ENCODE assay signal across 18 cellular contexts in genomic region chr7:131488361-131488760, GRCh38.
DNase-seq lines count a peak whose midpoint lies in the region; ATAC-seq and TF ChIP-seq lines count a peak whose summit lies in the region.
"Had no signal": no experiment of that assay in that cellular context is flagged by ENCODE, and none has a peak within 500 bp of the region (broad histone marks: within the 10 kb centered on the region; RNA-seq: fewer than 3 reads in every experiment).

No MANE protein-coding gene starts in this region.

- H3K4me1 ChIP-seq in CD8-positive, alpha-beta T cell (ENCODE audit: insufficient read depth, low read length): no peaks in the 10 kb centered on the region
- H3K4me1 ChIP-seq in parathyroid adenoma: no peaks in the 10 kb centered on the region
- H3K4me1 ChIP-seq: Peyer's patch had no signal

- no peaks in the 10 kb centered on the region for H3K9me3 ChIP-seq in CD8-positive, alpha-beta T cell (ENCODE audit: low read length)
- no peaks in the 10 kb centered on the region for H3K9me3 ChIP-seq in parathyroid adenoma (ENCODE audit: control insufficient read depth, low read length)
- H3K9me3 ChIP-seq: esophagus muscularis mucosa, Peyer's patch, thoracic aorta had no signal

- no peaks in the 10 kb centered on the region for H3K9me3 Mint-ChIP-seq in CD8-positive, alpha-beta T cell
- H3K9me3 Mint-ChIP-seq in natural killer cell treated with Interleukin-12 subunit alpha and Interleukin-12 subunit beta and Interleukin-15 and Interleukin-18, amount 100 ng/mL, for 72 hours: no peaks in the 10 kb centered on the region
- H3K9me3 Mint-ChIP-seq: central memory CD8-positive, alpha-beta T cell had no signal

- H3K27me3 Mint-ChIP-seq in CD8-positive, alpha-beta T cell (ENCODE audit: low read depth): no peaks in the 10 kb centered on the region
- no peaks in the 10 kb centered on the region for H3K27me3 Mint-ChIP-seq in natural killer cell treated with Interleukin-12 subunit alpha and Interleukin-12 subunit beta and Interleukin-15 and Interleukin-18, amount 100 ng/mL, for 72 hours
- H3K27me3 Mint-ChIP-seq: central memory CD8-positive, alpha-beta T cell had no signal

- H3K36me3 Mint-ChIP-seq in CD8-positive, alpha-beta T cell: peaks cover 34% of the 10 kb centered on the region
- peaks cover 4% of the 10 kb centered on the region for H3K36me3 Mint-ChIP-seq in natural killer cell treated with Interleukin-12 subunit alpha and Interleukin-12 subunit beta and Interleukin-15 and Interleukin-18, amount 100 ng/mL, for 72 hours

- intact Hi-C loops in CD8-positive, alpha-beta T cell (cut with DNase I, micrococcal nuclease): no loop called here

- DNase-seq in CD8-positive, alpha-beta T cell: no peak
- DNase-seq in LHCN-M2 (ENCODE audit: low read depth) (peak; percentile 20), choroid plexus epithelial cell (ENCODE audit: low read depth) (peak; percentile 50), retina (no peak)
- DNase-seq in natural killer cell treated with Interleukin-12 subunit alpha and Interleukin-12 subunit beta and Interleukin-15 and Interleukin-18, amount 100 ng/mL, for 72 hours (ENCODE audit: low spot score): no peak
- DNase-seq: activated CD4-positive, alpha-beta T cell treated with anti-CD3 and anti-CD28 coated beads, Interleukin-2, amount 50 U/mL, for 48 hours; activated gamma-delta T cell treated with Interleukin-2 at 50 U/mL for 16 hours; NCI-H1092 treated with DMSO at 0.1 percent for 48 hours; NCI-H510A; Peyer's patch had no signal

- H3K4me3 ChIP-seq in CD8-positive, alpha-beta T cell (ENCODE audit: low read depth, low read length): no peak overlapping the region
- no peak overlapping the region for H3K4me3 ChIP-seq in choroid plexus epithelial cell (ENCODE audit: low read depth, low read length)
- no peak overlapping the region for H3K4me3 ChIP-seq in parathyroid adenoma (ENCODE audit: low read depth, low read length)
- H3K4me3 ChIP-seq: esophagus muscularis mucosa, GM12878, Peyer's patch, skin epidermis, thoracic aorta had no signal

- H3K27ac Mint-ChIP-seq in CD8-positive, alpha-beta T cell: no peak overlapping the region
- H3K27ac Mint-ChIP-seq in natural killer cell treated with Interleukin-12 subunit alpha and Interleukin-12 subunit beta and Interleukin-15 and Interleukin-18, amount 100 ng/mL, for 72 hours: no peak overlapping the region

- no peak overlapping the region for H3K27ac ChIP-seq in CD8-positive, alpha-beta T cell (ENCODE audit: low read depth, low read length)
- H3K27ac ChIP-seq in parathyroid adenoma: no peak overlapping the region
- H3K27ac ChIP-seq: esophagus muscularis mucosa, Peyer's patch, skin epidermis, thoracic aorta had no signal

- H3K4me3 Mint-ChIP-seq in CD8-positive, alpha-beta T cell: no peak overlapping the region
- H3K4me3 Mint-ChIP-seq in natural killer cell treated with Interleukin-12 subunit alpha and Interleukin-12 subunit beta and Interleukin-15 and Interleukin-18, amount 100 ng/mL, for 72 hours: no peak overlapping the region
- H3K4me3 Mint-ChIP-seq: central memory CD8-positive, alpha-beta T cell had no signal

- H3K27me3 ChIP-seq in CD8-positive, alpha-beta T cell (ENCODE audit: insufficient read depth, low read length): no peaks in the 10 kb centered on the region
- no peaks in the 10 kb centered on the region for H3K27me3 ChIP-seq in parathyroid adenoma (ENCODE audit: control insufficient read depth, insufficient read depth, low read length)
- H3K27me3 ChIP-seq: esophagus muscularis mucosa, Peyer's patch had no signal

- no peaks in the 10 kb centered on the region for H3K79me2 ChIP-seq in parathyroid adenoma

- peak; percentile 34 for TF ChIP-seq CTCF in CD8-positive, alpha-beta T cell (IDR thresholded peaks at IDR 0.05)
- peak; percentile 53 for TF ChIP-seq CTCF in choroid plexus epithelial cell (conservative IDR thresholded peaks at IDR 0.05; ENCODE audit: low read depth, low read length)
- TF ChIP-seq CTCF in parathyroid adenoma (IDR thresholded peaks at IDR 0.05): peak; percentile 18

- no peak overlapping the region for H3K4me2 ChIP-seq in parathyroid adenoma (ENCODE audit: low read length)

- no peak for ATAC-seq in CD8-positive, alpha-beta T cell
- ATAC-seq in natural killer cell treated with Interleukin-12 subunit alpha and Interleukin-12 subunit beta and Interleukin-15 and Interleukin-18, amount 100 ng/mL, for 72 hours: no peak
- ATAC-seq in HG03280 (IDR thresholded peaks at IDR 0.05; ENCODE audit: unreplicated experiment) (no peak), HG03457 (IDR thresholded peaks at IDR 0.05; ENCODE audit: unreplicated experiment) (no peak)
- ATAC-seq: GM12878 had no signal

- H2AFZ ChIP-seq in parathyroid adenoma: no peak overlapping the region

- POLR2A ChIA-PET in CD8-positive, alpha-beta T cell (lab: Charles Lee): no interaction called here

- H3K36me3 ChIP-seq in CD8-positive, alpha-beta T cell (ENCODE audit: insufficient read depth, low read length): no peaks in the 10 kb centered on the region
- H3K36me3 ChIP-seq in parathyroid adenoma (ENCODE audit: control insufficient read depth, insufficient read depth, low read length): no peaks in the 10 kb centered on the region
- H3K36me3 ChIP-seq: thoracic aorta had no signal

- CTCF ChIA-PET in CD8-positive, alpha-beta T cell (lab: Charles Lee): no interaction called here

- H3K4me1 Mint-ChIP-seq in CD8-positive, alpha-beta T cell (ENCODE audit: low read depth): no peaks in the 10 kb centered on the region
- H3K4me1 Mint-ChIP-seq in natural killer cell treated with Interleukin-12 subunit alpha and Interleukin-12 subunit beta and Interleukin-15 and Interleukin-18, amount 100 ng/mL, for 72 hours (ENCODE audit: low read depth in 2 of 2): peaks cover 2 to 8% of the 10 kb centered on the region in 2 donors
- H3K4me1 Mint-ChIP-seq: central memory CD8-positive, alpha-beta T cell had no signal

- H3K9ac ChIP-seq in parathyroid adenoma: no peak overlapping the region

Comparison
In these comparisons a context has a peak if more than half of its experiments do, and no peak if none do; other contexts are left out.
1. DNase-seq: peak in LHCN-M2 (single experiment) and choroid plexus epithelial cell (single experiment); none in CD8-positive, alpha-beta T cell (0 of 7), natural killer cell treated with Interleukin-12 subunit alpha and Interleukin-12 subunit beta and Interleukin-15 and Interleukin-18, amount 100 ng/mL, for 72 hours (single experiment) and retina (single experiment).
2. Peak in every context shown above with its lines, with median percentiles within 50 percentile points of each other: CTCF ChIP-seq.